Comparison of ENCODE assay signal across 29 cellular contexts in genomic region chr11:73029408-73029807, GRCh38.
DNase-seq lines count a peak whose midpoint lies in the region; ATAC-seq and TF ChIP-seq lines count a peak whose summit lies in the region.
"Had no signal": no experiment of that assay in that cellular context is flagged by ENCODE, and none has a peak within 500 bp of the region (broad histone marks: within the 10 kb centered on the region; RNA-seq: fewer than 3 reads in every experiment).

No MANE protein-coding gene starts in this region.

- TF ChIP-seq CTCF in suprapubic skin (IDR thresholded peaks at IDR 0.05): no peak

- WGBS in suprapubic skin: 95% methylated on average over 2 of the region's 2 CpGs

- no peak for TF ChIP-seq EP300 in suprapubic skin (IDR thresholded peaks at IDR 0.05)

- peaks cover 28 to 29% of the 10 kb centered on the region in 2 donors for H3K9me3 Mint-ChIP-seq in stimulated activated naive B cell treated with anti-CD40 and anti-IgM and Interleukin-4, amounts not matched to agents 10 μg/mL and 1 μg/mL and 100 μg/mL, for 72 hours

- peaks cover 38 to 47% of the 10 kb centered on the region in 2 donors for H3K4me1 Mint-ChIP-seq in stimulated activated naive B cell treated with anti-CD40 and anti-IgM and Interleukin-4, amounts not matched to agents 10 μg/mL and 1 μg/mL and 100 μg/mL, for 72 hours

- H3K4me1 ChIP-seq in suprapubic skin: no peaks in the 10 kb centered on the region
- H3K4me1 ChIP-seq: breast epithelium, HAP-1 had no signal

- H3K27ac ChIP-seq in suprapubic skin: no peak overlapping the region
- H3K27ac ChIP-seq: 22Rv1, breast epithelium, C4-2B, lower lobe of right lung, VCaP had no signal

- TF ChIP-seq POLR2A in suprapubic skin (IDR thresholded peaks at IDR 0.05): no peak

- no peaks in the 10 kb centered on the region for H3K27me3 ChIP-seq in suprapubic skin
- H3K27me3 ChIP-seq: breast epithelium had no signal

- peaks cover 11% of the 10 kb centered on the region for H3K9me3 ChIP-seq in suprapubic skin

- H3K36me3 Mint-ChIP-seq in stimulated activated naive B cell treated with anti-CD40 and anti-IgM and Interleukin-4, amounts not matched to agents 10 μg/mL and 1 μg/mL and 100 μg/mL, for 72 hours: peaks cover 63 to 76% of the 10 kb centered on the region in 2 donors

- no peak overlapping the region for H3K4me3 ChIP-seq in suprapubic skin
- H3K4me3 ChIP-seq: breast epithelium, HAP-1, lower lobe of right lung had no signal

- DNase-seq in DMS 273 (lab: John Stamatoyannopoulos, UW; ENCODE audit: unreplicated experiment) (peak; percentile 1), DMS 273 treated with DMSO at 0.1 percent for 48 hours (lab: John Stamatoyannopoulos, UW) (no peak), OCI-M1 (lab: John Stamatoyannopoulos, UW) (peak; percentile 76), cerebellum (ENCODE audit: low spot score) (peak; percentile 12), suprapubic skin (ENCODE audit: low spot score in 2 of 2) (no peak), occipital lobe (lab: John Stamatoyannopoulos, UW) (no peak)
- no peak for DNase-seq in stimulated activated naive B cell treated with anti-CD40 and anti-IgM and Interleukin-4, amounts not matched to agents 10 μg/mL and 1 μg/mL and 100 μg/mL, for 72 hours
- DNase-seq: activated CD4-positive, alpha-beta T cell treated with anti-CD3 and anti-CD28 coated beads, Interleukin-2, amount 10 ng/mL, durations not matched to agents 7 days and 5 days; activated effector memory CD4-positive, alpha-beta T cell treated with anti-CD3 and anti-CD28 coated beads, Interleukin-2, amount 50 U/mL, for 16 hours; activated naive CD8-positive, alpha-beta T cell treated with anti-CD3 and anti-CD28 coated beads for 36 hours; activated T-cell treated with anti-CD3 and anti-CD28 coated beads, Interleukin-2, amount 50 U/mL, for 24 hours; anterior cingulate cortex; Calu3; effector CD4-positive, alpha-beta T cell; hippocampal formation; Karpas-422; lower lobe of right lung; naive thymus-derived CD8-positive, alpha-beta T cell; NCI-H1436; NCI-H446 treated with DMSO at 0.1 percent for 48 hours; PC-3; stimulated activated naive CD4-positive, alpha-beta T cell; T-helper 9 cell had no signal

- no peaks in the 10 kb centered on the region for H3K36me3 ChIP-seq in suprapubic skin
- H3K36me3 ChIP-seq: breast epithelium, HAP-1, lower lobe of right lung had no signal

- H3K4me3 Mint-ChIP-seq in stimulated activated naive B cell treated with anti-CD40 and anti-IgM and Interleukin-4, amounts not matched to agents 10 μg/mL and 1 μg/mL and 100 μg/mL, for 72 hours: no peak overlapping the region
- H3K4me3 Mint-ChIP-seq: activated CD4-positive, alpha-beta T cell treated with anti-CD3 and anti-CD28 coated beads, Interleukin-2, amount 10 ng/mL, durations not matched to agents 7 days and 5 days; activated naive CD8-positive, alpha-beta T cell treated with anti-CD3 and anti-CD28 coated beads for 36 hours; activated T-cell treated with anti-CD3 and anti-CD28 coated beads, Interleukin-2, amount 50 U/mL, for 24 hours had no signal

- no peak for ATAC-seq in stimulated activated naive B cell treated with anti-CD40 and anti-IgM and Interleukin-4, amounts not matched to agents 10 μg/mL and 1 μg/mL and 100 μg/mL, for 72 hours (replicated peaks)
- ATAC-seq in GM18870 (IDR thresholded peaks at IDR 0.05; ENCODE audit: unreplicated experiment): no peak
- ATAC-seq: naive thymus-derived CD8-positive, alpha-beta T cell; PC-3 had no signal

- H3K27ac Mint-ChIP-seq in stimulated activated naive B cell treated with anti-CD40 and anti-IgM and Interleukin-4, amounts not matched to agents 10 μg/mL and 1 μg/mL and 100 μg/mL, for 72 hours: peak overlapping the region; percentile 89
- H3K27ac Mint-ChIP-seq: activated CD4-positive, alpha-beta T cell treated with anti-CD3 and anti-CD28 coated beads, Interleukin-2, amount 10 ng/mL, durations not matched to agents 7 days and 5 days; activated naive CD8-positive, alpha-beta T cell treated with anti-CD3 and anti-CD28 coated beads for 36 hours; activated T-cell treated with anti-CD3 and anti-CD28 coated beads, Interleukin-2, amount 50 U/mL, for 24 hours had no signal

- no peaks in the 10 kb centered on the region for H3K27me3 Mint-ChIP-seq in stimulated activated naive B cell treated with anti-CD40 and anti-IgM and Interleukin-4, amounts not matched to agents 10 μg/mL and 1 μg/mL and 100 μg/mL, for 72 hours
- H3K27me3 Mint-ChIP-seq: activated CD4-positive, alpha-beta T cell treated with anti-CD3 and anti-CD28 coated beads, Interleukin-2, amount 10 ng/mL, durations not matched to agents 7 days and 5 days; activated naive CD8-positive, alpha-beta T cell treated with anti-CD3 and anti-CD28 coated beads for 36 hours; activated T-cell treated with anti-CD3 and anti-CD28 coated beads, Interleukin-2, amount 50 U/mL, for 24 hours; naive thymus-derived CD8-positive, alpha-beta T cell had no signal

Comparison
In these comparisons a context has a peak if more than half of its experiments do, and no peak if none do; other contexts are left out.
1. DNase-seq: peak in DMS 273 (single experiment), OCI-M1 (single experiment) and cerebellum (single experiment); none in DMS 273 treated with DMSO at 0.1 percent for 48 hours (single experiment), stimulated activated naive B cell treated with anti-CD40 and anti-IgM and Interleukin-4, amounts not matched to agents 10 μg/mL and 1 μg/mL and 100 μg/mL, for 72 hours (single experiment), suprapubic skin (0 of 2) and occipital lobe (single experiment).